Comparison of ENCODE assay signal across 8 cellular contexts in the genomic region with DNA sequence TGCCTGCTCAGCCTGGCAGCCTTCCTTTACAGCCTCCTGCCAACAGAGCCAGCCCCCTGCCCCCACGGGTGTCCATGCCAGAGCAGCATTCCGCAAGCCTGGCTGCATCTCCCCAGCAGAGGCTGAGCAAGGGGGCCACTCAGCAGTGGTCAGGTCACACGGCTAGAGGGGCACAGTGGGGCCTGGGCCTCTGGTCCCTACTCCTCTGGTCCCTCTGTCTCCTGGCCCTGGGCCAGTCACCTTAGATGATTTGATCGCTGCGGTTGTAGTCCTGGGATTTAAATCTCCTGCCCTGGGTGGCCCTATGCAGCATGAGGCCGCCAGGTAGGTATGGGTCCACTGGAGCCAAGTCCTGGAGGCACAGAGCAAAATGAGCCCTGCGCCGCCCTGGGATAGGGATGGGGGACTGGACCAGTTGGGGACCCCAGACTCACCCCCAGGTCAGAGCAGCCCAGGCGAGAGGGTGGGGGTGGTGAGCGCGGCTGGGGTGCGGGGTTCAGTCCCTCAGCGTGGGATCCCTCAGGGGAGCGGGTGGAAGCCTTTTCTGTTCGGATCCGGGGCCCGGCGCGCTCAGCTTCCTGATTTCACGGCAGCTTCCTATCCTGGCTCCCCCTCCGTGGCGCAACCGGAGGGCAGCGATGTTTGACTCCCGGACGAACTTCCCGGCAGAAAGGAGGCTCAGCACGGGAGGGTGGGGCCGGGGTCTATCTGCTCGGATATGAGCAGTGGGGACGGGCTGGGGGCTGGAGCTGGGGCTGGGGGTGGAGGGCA. TPM values are rescaled to one million over a fixed set of nuclear protein-coding genes. Genes with fewer than 3 reads are reported as not detected.
DNase-seq lines count a peak whose midpoint lies in the region; ATAC-seq and FAIRE-seq lines count a peak whose summit lies in the region.

ZBTB47 (plus strand) TSS at position 138 of the 771 bp plus-strand sequence. CDS start 4,659 bp downstream, outside the sequence.

- ATAC-seq in CD4-positive, CD25-positive, alpha-beta regulatory T cell (ENCODE audit: low read depth in 2 of 2) = no peak
- ATAC-seq in activated T-cell treated with anti-CD3 and anti-CD28 coated beads, Interleukin-2, amount 50 U/mL, for 4 hours = peak; percentile 3 to 20
- ATAC-seq in natural killer cell treated with Interleukin-12 subunit alpha and Interleukin-12 subunit beta and Interleukin-15 and Interleukin-18, amount 100 ng/mL, for 72 hours = no peak
- ATAC-seq in HG02938 (IDR thresholded peaks at IDR 0.05; ENCODE audit: unreplicated experiment) = no peak
- no peak for ATAC-seq in GM18870 (IDR thresholded peaks at IDR 0.05; ENCODE audit: unreplicated experiment)
- ATAC-seq in GM19395 (IDR thresholded peaks at IDR 0.05; ENCODE audit: unreplicated experiment) = no peak

- no peaks in the 10 kb centered on the region for H3K9me3 Mint-ChIP-seq in CD4-positive, CD25-positive, alpha-beta regulatory T cell
- H3K9me3 Mint-ChIP-seq in activated T-cell treated with anti-CD3 and anti-CD28 coated beads, Interleukin-2, amount 50 U/mL, for 4 hours = no peaks in the 10 kb centered on the region
- H3K9me3 Mint-ChIP-seq in natural killer cell treated with Interleukin-12 subunit alpha and Interleukin-12 subunit beta and Interleukin-15 and Interleukin-18, amount 100 ng/mL, for 72 hours = no peaks in the 10 kb centered on the region

- peaks cover 3% of the 10 kb centered on the region for H3K36me3 ChIP-seq in CD4-positive, CD25-positive, alpha-beta regulatory T cell (ENCODE audit: control insufficient read depth, insufficient read depth, low read length)

- no peaks in the 10 kb centered on the region for H3K9me3 ChIP-seq in CD4-positive, CD25-positive, alpha-beta regulatory T cell (ENCODE audit: control insufficient read depth in 2 of 2, low read length in 2 of 2)

- peaks cover 18% of the 10 kb centered on the region for H3K4me1 ChIP-seq in CD4-positive, CD25-positive, alpha-beta regulatory T cell (ENCODE audit: control insufficient read depth, insufficient read depth, low read length, poor library complexity, severe bottlenecking)

- no peak within 1 kb of the TSS for H3K4me3 ChIP-seq in CD4-positive, CD25-positive, alpha-beta regulatory T cell (ENCODE audit: low read depth, low read length)

- DNase-seq in CD4-positive, CD25-positive, alpha-beta regulatory T cell = no peak
- DNase-seq in HK-2 (ENCODE audit: unreplicated experiment) = peak; percentile 40
- DNase-seq in activated T-cell treated with anti-CD3 and anti-CD28 coated beads, Interleukin-2, amount 50 U/mL, for 4 hours = no peak
- peak in 1 of 2 donors; percentile 38 for DNase-seq in frontal cortex (ENCODE audit: low spot score in 2 of 2)
- no peak for DNase-seq in natural killer cell treated with Interleukin-12 subunit alpha and Interleukin-12 subunit beta and Interleukin-15 and Interleukin-18, amount 100 ng/mL, for 72 hours (ENCODE audit: low spot score)

- H3K36me3 Mint-ChIP-seq in CD4-positive, CD25-positive, alpha-beta regulatory T cell = peaks cover 8% of the 10 kb centered on the region
- no peaks in the 10 kb centered on the region for H3K36me3 Mint-ChIP-seq in activated T-cell treated with anti-CD3 and anti-CD28 coated beads, Interleukin-2, amount 50 U/mL, for 4 hours (ENCODE audit: insufficient read depth)
- no peaks in the 10 kb centered on the region for H3K36me3 Mint-ChIP-seq in natural killer cell treated with Interleukin-12 subunit alpha and Interleukin-12 subunit beta and Interleukin-15 and Interleukin-18, amount 100 ng/mL, for 72 hours

- H3K4me3 Mint-ChIP-seq in CD4-positive, CD25-positive, alpha-beta regulatory T cell = peak within 1 kb of the TSS; percentile 56 to 92 (median 80)
- peak within 1 kb of the TSS; percentile 84 for H3K4me3 Mint-ChIP-seq in activated T-cell treated with anti-CD3 and anti-CD28 coated beads, Interleukin-2, amount 50 U/mL, for 4 hours
- peak within 1 kb of the TSS; percentile 67 for H3K4me3 Mint-ChIP-seq in natural killer cell treated with Interleukin-12 subunit alpha and Interleukin-12 subunit beta and Interleukin-15 and Interleukin-18, amount 100 ng/mL, for 72 hours

- no peak within 1 kb of the TSS for H3K27ac ChIP-seq in CD4-positive, CD25-positive, alpha-beta regulatory T cell (ENCODE audit: insufficient read depth, low read length, poor library complexity, severe bottlenecking)

- H3K4me1 Mint-ChIP-seq in CD4-positive, CD25-positive, alpha-beta regulatory T cell = peaks cover 0 to 11% (median 6%) of the 10 kb centered on the region in 4 donors
- H3K4me1 Mint-ChIP-seq in activated T-cell treated with anti-CD3 and anti-CD28 coated beads, Interleukin-2, amount 50 U/mL, for 4 hours (ENCODE audit: low read depth) = peaks cover 12% of the 10 kb centered on the region
- H3K4me1 Mint-ChIP-seq in natural killer cell treated with Interleukin-12 subunit alpha and Interleukin-12 subunit beta and Interleukin-15 and Interleukin-18, amount 100 ng/mL, for 72 hours (ENCODE audit: low read depth in 2 of 2) = peaks cover 7 to 12% of the 10 kb centered on the region in 2 donors

- H3K27ac Mint-ChIP-seq in CD4-positive, CD25-positive, alpha-beta regulatory T cell = peak within 1 kb of the TSS in 1 of 3 donors; percentile 83
- peak within 1 kb of the TSS; percentile 28 to 69 for H3K27ac Mint-ChIP-seq in natural killer cell treated with Interleukin-12 subunit alpha and Interleukin-12 subunit beta and Interleukin-15 and Interleukin-18, amount 100 ng/mL, for 72 hours

- H3K27me3 Mint-ChIP-seq in CD4-positive, CD25-positive, alpha-beta regulatory T cell = peaks cover 16% of the 10 kb centered on the region
- H3K27me3 Mint-ChIP-seq in activated T-cell treated with anti-CD3 and anti-CD28 coated beads, Interleukin-2, amount 50 U/mL, for 4 hours (ENCODE audit: low read depth) = no peaks in the 10 kb centered on the region
- no peaks in the 10 kb centered on the region for H3K27me3 Mint-ChIP-seq in natural killer cell treated with Interleukin-12 subunit alpha and Interleukin-12 subunit beta and Interleukin-15 and Interleukin-18, amount 100 ng/mL, for 72 hours

- no peak for FAIRE-seq in frontal cortex (lab: Jason Lieb, UNC)

- no peaks in the 10 kb centered on the region for H3K27me3 ChIP-seq in CD4-positive, CD25-positive, alpha-beta regulatory T cell (ENCODE audit: control insufficient read depth, insufficient read depth, low read length)

RNA-seq across cellular contexts. Expression of gene ZBTB47, which starts in this region (rescaled TPM):
- total RNA-seq in CD4-positive, CD25-positive, alpha-beta regulatory T cell = 0.49 TPM
- polyA plus RNA-seq in CD4-positive, CD25-positive, alpha-beta regulatory T cell = not detected
- total RNA-seq in activated T-cell treated with anti-CD3 and anti-CD28 coated beads, Interleukin-2, amount 50 U/mL, for 4 hours = under 1 TPM; 0.26 to 0.79 (median 0.56) TPM
- 19.6 TPM for total RNA-seq in frontal cortex
- total RNA-seq in natural killer cell treated with Interleukin-12 subunit alpha and Interleukin-12 subunit beta and Interleukin-15 and Interleukin-18, amount 100 ng/mL, for 72 hours = 1 to 10 TPM; 1.9 to 2.7 TPM

Comparison
In these comparisons a context has a peak if more than half of its experiments do, and no peak if none do; other contexts are left out.
1. Peak in ATAC-seq in activated T-cell treated with anti-CD3 and anti-CD28 coated beads, Interleukin-2, amount 50 U/mL, for 4 hours; RNA of the gene not detected or under 1 TPM.